In genomic region chr3:130892759-130893239, GRCh38 we compare ENCODE assay signal across 8 cellular contexts. TPM values are rescaled to one million over a fixed set of nuclear protein-coding genes. Genes with fewer than 3 reads are reported as not detected.
DNase-seq lines count a peak whose midpoint lies in the region; ATAC-seq and TF ChIP-seq lines count a peak whose summit lies in the region.

No MANE protein-coding gene starts in this region.

- H3K4me1 ChIP-seq in PC-9 (replicated peaks; ENCODE audit: insufficient read depth) (peaks cover 21% of the 10 kb centered on the region), neuronal stem cell (ENCODE audit: control insufficient read depth in 2 of 2, insufficient read depth in 1 of 2, low read depth in 1 of 2, low read length in 2 of 2) (peaks cover 2 to 6% of the 10 kb centered on the region in 2 donors), testis (peaks cover 22% of the 10 kb centered on the region)

- no peak overlapping the region for H2BK12ac ChIP-seq in neuronal stem cell (ENCODE audit: low read length)

- POLR2A ChIA-PET in PC-9 (lab: Charles Lee; ENCODE audit: unreplicated experiment) = interaction anchor here (0.6 kb wide), 1 partner anchor 46 kb away, joined by 5 read pairs; no protein-coding TSS in a partner anchor

- no peaks in the 10 kb centered on the region for H3K27me3 ChIP-seq in PC-9 (ENCODE audit: insufficient read depth, low read depth)
- no peaks in the 10 kb centered on the region for H3K27me3 ChIP-seq in neuronal stem cell (ENCODE audit: control insufficient read depth in 3 of 3, insufficient read depth in 3 of 3, low read depth in 1 of 3, low read length in 3 of 3)
- H3K27me3 ChIP-seq in testis = no peaks in the 10 kb centered on the region

- WGBS in neuronal stem cell (ENCODE audit: extremely low coverage in 2 of 2, insufficient read length in 2 of 2, insufficient replicate concordance in 1 of 2), 2 donors = no CpG with 5 or more reads among the region's 10 CpGs
- 1 to 2% methylated on average over 10 of the region's 10 CpGs for WGBS in testis, 2 donors

- no peak overlapping the region for H2BK5ac ChIP-seq in neuronal stem cell (ENCODE audit: low read length)

- H4K91ac ChIP-seq in neuronal stem cell (ENCODE audit: low read depth, low read length, poor library complexity) = no peak overlapping the region

- ATAC-seq in GM21825 (IDR thresholded peaks at IDR 0.05; ENCODE audit: unreplicated experiment) = peak; percentile 35

- H3K4ac ChIP-seq in neuronal stem cell (ENCODE audit: low read length) = no peak overlapping the region

- no peaks in the 10 kb centered on the region; the same call in 1 of the 2 replicates for H4K20me1 ChIP-seq in PC-9 (ENCODE audit: insufficient read depth)

- peaks cover 37% of the 10 kb centered on the region for H3K79me2 ChIP-seq in PC-9 (ENCODE audit: low read depth)

- H4K8ac ChIP-seq in neuronal stem cell (ENCODE audit: low read depth, low read length) = no peak overlapping the region

- no peaks in the 10 kb centered on the region for H3K9me2 ChIP-seq in PC-9 (ENCODE audit: insufficient read depth)

- H3K14ac ChIP-seq in neuronal stem cell (ENCODE audit: low read length) = no peak overlapping the region

- peak; percentile 91 for TF ChIP-seq CTCF in PC-9 (conservative IDR thresholded peaks at IDR 0.05)
- peak; percentile 80 to 90 (median 81) for TF ChIP-seq CTCF in testis (IDR thresholded peaks at IDR 0.05)

- DNase-seq in Daoy (ENCODE audit: low read depth) = peak; percentile 79
- DNase-seq in PC-9 = peak; percentile 57 to 64
- peak; percentile 63 for DNase-seq in activated naive CD4-positive, alpha-beta T cell treated with Interleukin-2 at 50 U/mL for 16 hours
- DNase-seq in foreskin melanocyte = peak; percentile 80
- DNase-seq in neuronal stem cell (ENCODE audit: low spot score) = peak; percentile 56
- peak; percentile 90 for DNase-seq in testis

- H3K36me3 ChIP-seq in KOPT-K1 (ENCODE audit: insufficient read depth, low read length) = no peaks in the 10 kb centered on the region
- H3K36me3 ChIP-seq in PC-9 (ENCODE audit: low read depth) = no peaks in the 10 kb centered on the region
- no peaks in the 10 kb centered on the region for H3K36me3 ChIP-seq in neuronal stem cell (replicated peaks in 1 of 2; ENCODE audit: control insufficient read depth in 2 of 2, insufficient read depth in 2 of 2, low read length in 2 of 2)
- no peaks in the 10 kb centered on the region for H3K36me3 ChIP-seq in testis (ENCODE audit: low read depth, missing control alignments)

- H3K9me3 ChIP-seq in KOPT-K1 (ENCODE audit: insufficient read depth, low read length, poor library complexity, severe bottlenecking) (no peaks in the 10 kb centered on the region), PC-9 (ENCODE audit: insufficient read depth, low read depth) (no peaks in the 10 kb centered on the region), neuronal stem cell (replicated peaks in 1 of 2; ENCODE audit: control insufficient read depth in 2 of 2, insufficient read depth in 1 of 2, low read depth in 1 of 2, low read length in 2 of 2) (no peaks in the 10 kb centered on the region), testis (no peaks in the 10 kb centered on the region)

- no TSS peak for BruUV-seq in PC-9 (replicated peaks; lab: Mats Ljungman, UMichigan)

- H2AK5ac ChIP-seq in neuronal stem cell (ENCODE audit: low read depth, low read length) = no peak overlapping the region

- H3K23ac ChIP-seq in neuronal stem cell (ENCODE audit: low read depth, low read length, poor library complexity) = no peak overlapping the region

- H3K79me1 ChIP-seq in neuronal stem cell (ENCODE audit: low read depth, low read length) = peaks cover 2% of the 10 kb centered on the region

- H3K27ac ChIP-seq in KOPT-K1 (ENCODE audit: low read depth, low read length, poor library complexity, severe bottlenecking) (peak overlapping the region; percentile 93), PC-9 (peak overlapping the region; percentile 78), neuronal stem cell (replicated peaks; ENCODE audit: low read length) (no peak overlapping the region), testis (peak overlapping the region; percentile 95 to 97)

- no peak overlapping the region for H2BK120ac ChIP-seq in neuronal stem cell (ENCODE audit: low read depth, low read length)

- no peak overlapping the region for H2BK15ac ChIP-seq in neuronal stem cell (ENCODE audit: low read length)

- TF ChIP-seq POLR2A in testis (IDR thresholded peaks at IDR 0.05) = no peak

- no peak overlapping the region for H3K9ac ChIP-seq in neuronal stem cell (ENCODE audit: low read depth, low read length, poor library complexity)

- H3F3A ChIP-seq in PC-9 (ENCODE audit: insufficient read depth, low read depth) = no peaks in the 10 kb centered on the region

- intact Hi-C loops in PC-9 (cut with micrococcal nuclease; ENCODE audit: unreplicated experiment) (loop anchor here (1.0 to 2.0 kb wide), 5 partner anchors 42 to 193 kb away; no protein-coding TSS in a partner anchor), testis (cut with DNase I; ENCODE audit: low total_unique reads) (no loop called here)

- CTCF ChIA-PET in PC-9 (lab: Charles Lee) = interaction anchor here (0.5 to 2.2 kb wide), 3 partner anchors 10 to 137 kb away, joined by 4 to 17 read pairs (median 7); no protein-coding TSS in a partner anchor

- H2AFZ ChIP-seq in PC-9 (peak overlapping the region; percentile 91), neuronal stem cell (ENCODE audit: low read length) (peak overlapping the region; percentile 94)

- H3K4me2 ChIP-seq in PC-9 (peak overlapping the region; percentile 77), neuronal stem cell (ENCODE audit: insufficient read depth, low read length, poor library complexity, severe bottlenecking) (peak overlapping the region; percentile 90)

- H3K4me3 ChIP-seq in PC-9 (peak overlapping the region; percentile 75), neuronal stem cell (ENCODE audit: low read length in 2 of 2) (peak overlapping the region; percentile 95 to 98), testis (peak overlapping the region; percentile 86 to 94)

- no peak overlapping the region for H3K18ac ChIP-seq in neuronal stem cell (ENCODE audit: low read length)

RNA-seq across cellular contexts. Expression of gene ATP2C1, which starts 1.1 kb away (rescaled TPM):
- 84.3 and 95.2 TPM in 2 replicates for total RNA-seq in Daoy (2014; rRNA removed; shearing (Covaris generic))
- total RNA-seq in PC-9 (2021) (88.9 and 101 TPM in 2 replicates), testis (100 to 1,000 TPM in 1 of 2 donors, 10 to 100 TPM in 1; 88.0 to 103 TPM)
- polyA plus RNA-seq in neuronal stem cell (2013, experiment 1 of 2) = 36.4 TPM
- polyA plus RNA-seq in neuronal stem cell (2013, experiment 2 of 2) = 39.2 TPM
- 51.0 TPM for polyA plus RNA-seq in testis (ENCODE audit: insufficient read depth, low read depth, low replicate concordance)
